In genomic region chr15:56491110-56491722, GRCh38 we compare ENCODE assay signal across 8 cellular contexts. TPM values are rescaled to one million over a fixed set of nuclear protein-coding genes. Genes with fewer than 3 reads are reported as not detected.
DNase-seq lines count a peak whose midpoint lies in the region; ATAC-seq and TF ChIP-seq lines count a peak whose summit lies in the region.

No MANE protein-coding gene starts in this region.

- H3K4me1 ChIP-seq in endodermal cell (ENCODE audit: control insufficient read depth, insufficient read depth, low read length): no peaks in the 10 kb centered on the region

- 41 to 46% methylated on average over 4 to 5 of the region's 5 CpGs for WGBS in endodermal cell (ENCODE audit: insufficient coverage in 1 of 2, insufficient read length in 1 of 2), 2 experiments

- no peak overlapping the region for H3K4me3 Mint-ChIP-seq in endodermal cell
- no peak overlapping the region for H3K4me3 Mint-ChIP-seq in stimulated activated memory B cell treated with anti-CD40 and anti-IgM and Interleukin-4, amounts not matched to agents 10 μg/mL and 1 μg/mL and 100 μg/mL, for 72 hours

- H3K36me3 ChIP-seq in endodermal cell (ENCODE audit: control insufficient read depth, insufficient read depth, low read length): no peaks in the 10 kb centered on the region

- peak; percentile 95 for TF ChIP-seq CTCF in endodermal cell (conservative IDR thresholded peaks at IDR 0.05)

- H3K36me3 Mint-ChIP-seq in endodermal cell (ENCODE audit: low read depth): no peaks in the 10 kb centered on the region
- no peaks in the 10 kb centered on the region for H3K36me3 Mint-ChIP-seq in stimulated activated memory B cell treated with anti-CD40 and anti-IgM and Interleukin-4, amounts not matched to agents 10 μg/mL and 1 μg/mL and 100 μg/mL, for 72 hours

- no peaks in the 10 kb centered on the region for H3K9me3 ChIP-seq in endodermal cell (ENCODE audit: control insufficient read depth, low read length)

- H3K27ac Mint-ChIP-seq in endodermal cell: no peak overlapping the region
- H3K27ac Mint-ChIP-seq in stimulated activated memory B cell treated with anti-CD40 and anti-IgM and Interleukin-4, amounts not matched to agents 10 μg/mL and 1 μg/mL and 100 μg/mL, for 72 hours: no peak overlapping the region

- no peak overlapping the region for H3K27ac ChIP-seq in endodermal cell (ENCODE audit: low read depth, low read length)

- peaks cover 22% of the 10 kb centered on the region for H3K27me3 Mint-ChIP-seq in endodermal cell (ENCODE audit: insufficient read depth)
- peaks cover 7% of the 10 kb centered on the region for H3K27me3 Mint-ChIP-seq in stimulated activated memory B cell treated with anti-CD40 and anti-IgM and Interleukin-4, amounts not matched to agents 10 μg/mL and 1 μg/mL and 100 μg/mL, for 72 hours

- no peak overlapping the region for H3K4me3 ChIP-seq in endodermal cell (ENCODE audit: low read length)

- H3K9me3 Mint-ChIP-seq in endodermal cell: peaks cover 2% of the 10 kb centered on the region
- no peaks in the 10 kb centered on the region for H3K9me3 Mint-ChIP-seq in stimulated activated memory B cell treated with anti-CD40 and anti-IgM and Interleukin-4, amounts not matched to agents 10 μg/mL and 1 μg/mL and 100 μg/mL, for 72 hours

- H3K4me1 Mint-ChIP-seq in endodermal cell: no peaks in the 10 kb centered on the region
- H3K4me1 Mint-ChIP-seq in stimulated activated memory B cell treated with anti-CD40 and anti-IgM and Interleukin-4, amounts not matched to agents 10 μg/mL and 1 μg/mL and 100 μg/mL, for 72 hours: no peaks in the 10 kb centered on the region

- DNase-seq in EH (ENCODE audit: low read depth): peak; percentile 70
- DNase-seq in NCI-H510A treated with DMSO at 0.1 percent for 48 hours (lab: John Stamatoyannopoulos, UW): peak; percentile 38
- peak; percentile 25 to 32 for DNase-seq in activated CD4-positive, alpha-beta T cell treated with anti-CD3 and anti-CD28 coated beads, Interleukin-2, amount 50 U/mL, for 4 hours
- DNase-seq in endodermal cell: peak; percentile 86
- peak; percentile 86 for DNase-seq in midbrain (lab: John Stamatoyannopoulos, UW)

- peaks cover 12% of the 10 kb centered on the region for H3K27me3 ChIP-seq in endodermal cell (ENCODE audit: control insufficient read depth, insufficient read depth, low read length, poor library complexity, severe bottlenecking)

- peak; percentile 74 for ATAC-seq in HG02852 (IDR thresholded peaks at IDR 0.05; ENCODE audit: unreplicated experiment)
- ATAC-seq in stimulated activated memory B cell treated with anti-CD40 and anti-IgM and Interleukin-4, amounts not matched to agents 10 μg/mL and 1 μg/mL and 100 μg/mL, for 72 hours: peak; percentile 76
- no peak for ATAC-seq in HG03095 (IDR thresholded peaks at IDR 0.05; ENCODE audit: unreplicated experiment)

- no peak overlapping the region for H3K9ac ChIP-seq in endodermal cell (ENCODE audit: extremely low read depth, low read length, poor library complexity, severe bottlenecking)

RNA-seq across cellular contexts. Expression of gene MNS1, which starts 26.3 kb away (rescaled TPM):
- total RNA-seq in endodermal cell: 1 to 10 TPM in 1 of 2 donors, under 1 TPM in 1; 0.27 to 4.5 TPM
- 4.1 TPM for polyA plus RNA-seq in endodermal cell (2013, experiment 1 of 2)
- 5.0 TPM for polyA plus RNA-seq in endodermal cell (2013, experiment 2 of 2)

Comparison
In these comparisons a context has a peak if more than half of its experiments do, and no peak if none do; other contexts are left out.
1. DNase-seq: peak in every context shown above with its lines; median percentile 86 in endodermal cell; 86 in midbrain; 70 in EH; 38 in NCI-H510A treated with DMSO at 0.1 percent for 48 hours; 28 in activated CD4-positive, alpha-beta T cell treated with anti-CD3 and anti-CD28 coated beads, Interleukin-2, amount 50 U/mL, for 4 hours.